Comparison of ENCODE assay signal across 9 cellular contexts in the genomic region with DNA sequence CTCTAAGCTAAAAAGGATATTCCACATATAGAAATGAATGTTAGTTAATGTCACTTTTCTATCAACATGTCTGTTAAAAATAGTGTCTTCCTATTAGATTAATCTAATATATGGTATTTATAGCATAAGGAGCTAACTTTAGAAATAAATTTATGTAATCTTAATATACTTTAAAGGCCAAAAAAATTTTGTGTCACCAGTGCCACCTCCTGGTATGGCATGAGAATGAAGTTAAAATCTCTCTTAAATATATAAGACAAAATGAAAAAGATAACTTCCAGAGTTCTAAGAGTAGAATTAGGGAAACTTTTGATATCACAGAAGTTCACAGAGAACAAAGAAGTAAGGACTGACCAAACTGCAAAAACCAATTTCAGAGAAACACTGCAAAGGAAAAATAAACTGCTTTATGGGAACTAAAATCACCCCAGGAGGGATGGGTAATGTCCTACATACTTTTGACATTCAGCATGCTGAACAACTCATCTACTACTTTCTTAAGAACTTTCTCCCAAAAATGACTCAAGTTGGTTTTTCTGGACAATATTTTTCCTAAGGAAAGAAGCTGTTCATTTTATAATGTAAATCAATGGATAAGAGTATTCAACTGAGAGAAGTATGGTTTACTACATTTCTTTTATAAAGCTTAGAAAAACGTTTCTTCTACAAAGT.
DNase-seq lines count a peak whose midpoint lies in the region; ATAC-seq, FAIRE-seq and TF ChIP-seq lines count a peak whose summit lies in the region.
"Had no signal": no experiment of that assay in that cellular context is flagged by ENCODE, and none has a peak within 500 bp of the region (broad histone marks: within the 10 kb centered on the region; RNA-seq: fewer than 3 reads in every experiment).

No MANE protein-coding gene starts in this region.

- SMC1A ChIA-PET in GM12878 (lab: Charles Lee; ENCODE audit: uncharacterized antibody, unreplicated experiment) = interaction anchor here (0.9 to 1.7 kb wide), 9 partner anchors 9 to 707 kb away, joined by 3 to 6 read pairs (median 3); a partner anchor contains a TSS

- H3K9me3 Mint-ChIP-seq in CD4-positive, CD25-positive, alpha-beta regulatory T cell = no peaks in the 10 kb centered on the region
- no peaks in the 10 kb centered on the region for H3K9me3 Mint-ChIP-seq in activated CD8-positive, alpha-beta memory T cell treated with anti-CD3 and anti-CD28 coated beads, Interleukin-2, amount 10 ng/mL, durations not matched to agents 7 days and 5 days (ENCODE audit: low read depth)
- H3K9me3 Mint-ChIP-seq: T-helper 1 cell treated with Interleukin-12 subunit alpha and Interleukin-12 subunit beta and Interleukin-4 antibody, amounts not matched to agents 30 μg/mL and 1 μg/mL, for 36 hours had no signal

- in situ Hi-C loops in KBM-7 (cut with MboI; ENCODE audit: low pct_unique_long_range_greater_than_20kb, low sequenced_read_pairs) = no loop called here
- in situ Hi-C loops in GM12878 (cut with MboI) = no loop called here

- no peak for TF ChIP-seq POLR2A in GM12878 (IDR thresholded peaks at IDR 0.05; ENCODE audit: low read depth, low read length)
- no peak for TF ChIP-seq POLR2A in stomach (IDR thresholded peaks at IDR 0.05)

- no peak for FAIRE-seq in GM12878 (lab: Jason Lieb, UNC)

- RAD21 ChIA-PET in GM12878 (lab: Charles Lee; ENCODE audit: unreplicated experiment) = interaction anchor here (0.7 kb wide), 1 partner anchor 75 kb away, joined by 3 read pairs; no protein-coding TSS in a partner anchor

- H3K27ac ChIP-seq in CD4-positive, CD25-positive, alpha-beta regulatory T cell (ENCODE audit: insufficient read depth, low read length, poor library complexity, severe bottlenecking) = no peak overlapping the region
- H3K27ac ChIP-seq in GM12878 (ENCODE audit: control insufficient read depth, insufficient read depth) (no peak overlapping the region), lower lobe of right lung (no peak overlapping the region), stomach (no peak overlapping the region)

- no peaks in the 10 kb centered on the region for H3K27me3 ChIP-seq in CD4-positive, CD25-positive, alpha-beta regulatory T cell (ENCODE audit: control insufficient read depth, insufficient read depth, low read length)
- H3K27me3 ChIP-seq in GM12878 (replicated peaks in 1 of 2; ENCODE audit: control insufficient read depth in 2 of 2, insufficient read depth in 2 of 2, low read length in 1 of 2) (no peaks in the 10 kb centered on the region), lower lobe of right lung (ENCODE audit: low read depth) (no peaks in the 10 kb centered on the region), stomach (no peaks in the 10 kb centered on the region)

- no peak overlapping the region for H2AFZ ChIP-seq in GM12878 (ENCODE audit: control insufficient read depth, low read depth, low read length)

- BruUV-seq in GM12878 (replicated peaks; lab: Mats Ljungman, UMichigan) = no TSS peak

- peak; percentile 26; the same call in 1 of the 2 replicates for TF ChIP-seq RAD21 in GM12878 (IDR thresholded peaks at IDR 0.05; ENCODE audit: insufficient read depth, low read depth, low read length)

- H3K9me3 ChIP-seq in CD4-positive, CD25-positive, alpha-beta regulatory T cell (ENCODE audit: control insufficient read depth in 2 of 2, low read length in 2 of 2) = no peaks in the 10 kb centered on the region
- no peaks in the 10 kb centered on the region for H3K9me3 ChIP-seq in GM12878 (replicated peaks; ENCODE audit: control insufficient read depth, insufficient read depth, low read length)
- no peaks in the 10 kb centered on the region for H3K9me3 ChIP-seq in lower lobe of right lung
- H3K9me3 ChIP-seq in stomach = no peaks in the 10 kb centered on the region

- H3K27me3 Mint-ChIP-seq in CD4-positive, CD25-positive, alpha-beta regulatory T cell = no peaks in the 10 kb centered on the region
- no peaks in the 10 kb centered on the region for H3K27me3 Mint-ChIP-seq in activated CD8-positive, alpha-beta memory T cell treated with anti-CD3 and anti-CD28 coated beads, Interleukin-2, amount 10 ng/mL, durations not matched to agents 7 days and 5 days

- H3K9ac ChIP-seq in GM12878 (ENCODE audit: control insufficient read depth, insufficient read depth, low read length) = no peak overlapping the region

- peaks cover 2 to 9% (median 5%) of the 10 kb centered on the region in 4 donors for H3K4me1 Mint-ChIP-seq in CD4-positive, CD25-positive, alpha-beta regulatory T cell
- H3K4me1 Mint-ChIP-seq in activated CD8-positive, alpha-beta memory T cell treated with anti-CD3 and anti-CD28 coated beads, Interleukin-2, amount 10 ng/mL, durations not matched to agents 7 days and 5 days = peaks cover 3% of the 10 kb centered on the region

- H3K4me3 Mint-ChIP-seq in CD4-positive, CD25-positive, alpha-beta regulatory T cell = no peak overlapping the region
- no peak overlapping the region for H3K4me3 Mint-ChIP-seq in activated CD8-positive, alpha-beta memory T cell treated with anti-CD3 and anti-CD28 coated beads, Interleukin-2, amount 10 ng/mL, durations not matched to agents 7 days and 5 days
- H3K4me3 Mint-ChIP-seq: T-helper 1 cell treated with Interleukin-12 subunit alpha and Interleukin-12 subunit beta and Interleukin-4 antibody, amounts not matched to agents 30 μg/mL and 1 μg/mL, for 36 hours had no signal

- peak overlapping the region in 1 of 3 donors; percentile 69 for H3K27ac Mint-ChIP-seq in CD4-positive, CD25-positive, alpha-beta regulatory T cell
- H3K27ac Mint-ChIP-seq in activated CD8-positive, alpha-beta memory T cell treated with anti-CD3 and anti-CD28 coated beads, Interleukin-2, amount 10 ng/mL, durations not matched to agents 7 days and 5 days = no peak overlapping the region
- H3K27ac Mint-ChIP-seq: T-helper 1 cell treated with Interleukin-12 subunit alpha and Interleukin-12 subunit beta and Interleukin-4 antibody, amounts not matched to agents 30 μg/mL and 1 μg/mL, for 36 hours had no signal

- TF ChIP-seq CTCF in GM12878 (IDR thresholded peaks at IDR 0.05 in 2 of 3, conservative IDR thresholded peaks at IDR 0.05 in 1 of 3; ENCODE audit: control insufficient read depth in 2 of 3, extremely low read depth in 1 of 3, insufficient read depth in 1 of 3, low read depth in 3 of 3, low read length in 3 of 3) (peak in 2 of 3 experiments; percentile 23 to 34; a peak in 3 of 6 replicates), lower lobe of right lung (IDR thresholded peaks at IDR 0.05) (peak; percentile 44), stomach (IDR thresholded peaks at IDR 0.05) (peak in 2 of 7 experiments; percentile 9 to 14)

- H3K4me3 ChIP-seq in CD4-positive, CD25-positive, alpha-beta regulatory T cell (ENCODE audit: low read depth, low read length) = no peak overlapping the region
- H3K4me3 ChIP-seq in GM12878 (no peak overlapping the region), lower lobe of right lung (no peak overlapping the region), stomach (no peak overlapping the region)

- 32% methylated on average over 1 of the region's 1 CpG for WGBS in GM12878 (ENCODE audit: insufficient coverage, insufficient replicate concordance, low lambda C conversion rate, missing lambda C conversion rate)
- WGBS in stomach, 5 donors = 48 to 77% (median 64%) methylated on average over 1 of the region's 1 CpG

- no peak overlapping the region for H3K4me2 ChIP-seq in GM12878 (ENCODE audit: control insufficient read depth, insufficient read depth)

- peaks cover 33% of the 10 kb centered on the region for H3K36me3 Mint-ChIP-seq in CD4-positive, CD25-positive, alpha-beta regulatory T cell
- H3K36me3 Mint-ChIP-seq in activated CD8-positive, alpha-beta memory T cell treated with anti-CD3 and anti-CD28 coated beads, Interleukin-2, amount 10 ng/mL, durations not matched to agents 7 days and 5 days = peaks cover 31% of the 10 kb centered on the region

- ATAC-seq in CD4-positive, CD25-positive, alpha-beta regulatory T cell (ENCODE audit: low read depth in 2 of 2) = no peak
- ATAC-seq in GM12878 (no peak), lower lobe of right lung (no peak)
- ATAC-seq in activated CD8-positive, alpha-beta memory T cell treated with anti-CD3 and anti-CD28 coated beads, Interleukin-2, amount 10 ng/mL, durations not matched to agents 7 days and 5 days = no peak

- intact Hi-C loops in GM12878 (cut with micrococcal nuclease; ENCODE audit: unreplicated experiment) = loop anchor here (10.0 kb wide), 1 partner anchor 83 kb away; no protein-coding TSS in a partner anchor
- intact Hi-C loops in lower lobe of right lung (cut with DNase I) = no loop called here
- intact Hi-C loops in stomach (cut with DNase I; ENCODE audit: low total_unique reads) = no loop called here

- no peaks in the 10 kb centered on the region for H3K4me1 ChIP-seq in CD4-positive, CD25-positive, alpha-beta regulatory T cell (ENCODE audit: control insufficient read depth, insufficient read depth, low read length, poor library complexity, severe bottlenecking)
- H3K4me1 ChIP-seq in GM12878 (ENCODE audit: control insufficient read depth, insufficient read depth, low read length) (0 out of 2 replicates have a peak, but pooled peaks cover 2% of the 10 kb centered on the region), lower lobe of right lung (no peaks in the 10 kb centered on the region), stomach (no peaks in the 10 kb centered on the region)

- no peaks in the 10 kb centered on the region for H4K20me1 ChIP-seq in GM12878 (ENCODE audit: control insufficient read depth, insufficient read depth)

- peak in 2 of 3 donors; percentile 28 to 48 for DNase-seq in CD4-positive, CD25-positive, alpha-beta regulatory T cell
- peak; percentile 28 for DNase-seq in KBM-7
- DNase-seq in GM12878 (ENCODE audit: low read depth, low spot score) = no peak
- DNase-seq in lower lobe of right lung = no peak
- DNase-seq in NCI-H1105 treated with DMSO at 0.1 percent for 48 hours (lab: John Stamatoyannopoulos, UW) = no peak
- DNase-seq in stomach = no peak
- no peak for DNase-seq in activated CD8-positive, alpha-beta memory T cell treated with anti-CD3 and anti-CD28 coated beads, Interleukin-2, amount 10 ng/mL, durations not matched to agents 7 days and 5 days
- DNase-seq in stimulated activated CD8-positive, alpha-beta memory T cell treated with anti-CD3 and anti-CD28 coated beads, Interleukin-4, amount 100 ng/mL, for 48 hours = no peak

- H3K36me3 ChIP-seq in CD4-positive, CD25-positive, alpha-beta regulatory T cell (ENCODE audit: control insufficient read depth, insufficient read depth, low read length) = peaks cover 69% of the 10 kb centered on the region
- H3K36me3 ChIP-seq in GM12878 (ENCODE audit: control insufficient read depth in 2 of 2, insufficient read depth in 2 of 2, low read length in 1 of 2) = peaks cover 5 to 18% of the 10 kb centered on the region in 2 experiments
- H3K36me3 ChIP-seq in lower lobe of right lung = peaks cover 65% of the 10 kb centered on the region
- peaks cover 11 to 68% (median 60%) of the 10 kb centered on the region in 4 donors for H3K36me3 ChIP-seq in stomach

- POLR2A ChIA-PET in GM12878 (lab: Charles Lee) = interaction anchor here (0.6 kb wide), 1 partner anchor 25 kb away, joined by 3 read pairs; no protein-coding TSS in a partner anchor

- CTCF ChIA-PET in GM12878 (lab: Yijun Ruan, JAX) = interaction anchor here (0.6 to 1.9 kb wide), 14 partner anchors 9 to 1952 kb away, joined by 3 to 11 read pairs (median 4); a partner anchor contains a TSS
- CTCF ChIA-PET in activated CD8-positive, alpha-beta memory T cell treated with anti-CD3 and anti-CD28 coated beads, Interleukin-2, amount 10 ng/mL, durations not matched to agents 7 days and 5 days (lab: Charles Lee) = interaction anchor here (0.6 to 2.3 kb wide), 6 partner anchors 9 to 112 kb away, joined by 3 to 17 read pairs (median 3); no protein-coding TSS in a partner anchor

- no peaks in the 10 kb centered on the region for H3K79me2 ChIP-seq in GM12878 (ENCODE audit: control insufficient read depth, insufficient read depth, low read length)

- no peak for TF ChIP-seq EP300 in GM12878 (IDR thresholded peaks at IDR 0.05; ENCODE audit: borderline replicate concordance in 1 of 2, control insufficient read depth in 1 of 2, low read depth in 2 of 2, low read length in 2 of 2)
- no peak for TF ChIP-seq EP300 in stomach (IDR thresholded peaks at IDR 0.05)

Comparison
In these comparisons a context has a peak if more than half of its experiments do, and no peak if none do; other contexts are left out.
1. DNase-seq: peak in CD4-positive, CD25-positive, alpha-beta regulatory T cell (2 of 3) and KBM-7 (single experiment); none in GM12878 (single experiment), lower lobe of right lung (single experiment), NCI-H1105 treated with DMSO at 0.1 percent for 48 hours (single experiment), stomach (single experiment), activated CD8-positive, alpha-beta memory T cell treated with anti-CD3 and anti-CD28 coated beads, Interleukin-2, amount 10 ng/mL, durations not matched to agents 7 days and 5 days (single experiment) and stimulated activated CD8-positive, alpha-beta memory T cell treated with anti-CD3 and anti-CD28 coated beads, Interleukin-4, amount 100 ng/mL, for 48 hours (single experiment).